In the genomic region with DNA sequence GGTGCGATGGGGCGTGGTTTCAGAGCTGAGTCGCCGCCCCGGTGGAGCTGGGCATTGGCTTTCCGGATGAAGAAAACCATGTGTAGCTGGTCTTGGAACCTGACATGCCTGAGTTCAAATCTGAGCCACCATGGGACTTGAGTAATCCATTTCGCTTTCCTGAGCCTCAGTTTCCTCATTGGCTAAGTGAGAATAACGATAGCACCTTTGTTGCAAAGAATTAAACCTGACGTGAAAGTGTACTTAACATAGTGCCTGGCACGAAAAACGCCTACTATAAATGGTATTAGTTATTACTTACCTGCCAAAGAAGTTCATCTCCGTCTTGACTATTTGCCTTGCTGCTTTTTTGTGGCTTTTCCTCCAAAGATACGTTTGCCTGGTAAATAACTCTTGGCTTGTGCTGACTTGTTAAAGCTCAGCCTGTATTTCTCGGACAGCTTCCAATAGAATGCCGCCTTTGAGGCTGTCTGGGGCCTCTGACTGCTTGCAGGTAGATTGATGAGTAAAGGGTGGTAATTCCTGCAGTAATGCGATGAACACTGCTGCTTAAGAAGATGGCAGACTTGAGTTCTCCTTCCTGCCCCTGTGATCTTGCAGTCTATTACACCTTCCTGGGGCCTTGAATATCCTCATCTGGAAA, we compare ENCODE assay signal across 8 cellular contexts. TPM values are rescaled to one million over a fixed set of nuclear protein-coding genes. Genes with fewer than 3 reads are reported as not detected.
DNase-seq lines count a peak whose midpoint lies in the region; ATAC-seq, FAIRE-seq and TF ChIP-seq lines count a peak whose summit lies in the region.

No MANE protein-coding gene starts in this region.

- H3K27ac Mint-ChIP-seq in activated CD4-positive, alpha-beta memory T cell treated with anti-CD3 and anti-CD28 coated beads, Interleukin-2, amount 10 ng/mL, durations not matched to agents 7 days and 5 days, result peak overlapping the region; percentile 69
- no peak overlapping the region for H3K27ac Mint-ChIP-seq in immature natural killer cell

- no peak for TF ChIP-seq CTCF in upper lobe of right lung (IDR thresholded peaks at IDR 0.05)

- H3K36me3 Mint-ChIP-seq in activated CD4-positive, alpha-beta memory T cell treated with anti-CD3 and anti-CD28 coated beads, Interleukin-2, amount 10 ng/mL, durations not matched to agents 7 days and 5 days (ENCODE audit: low read depth), result peaks cover 29% of the 10 kb centered on the region
- no peaks in the 10 kb centered on the region for H3K36me3 Mint-ChIP-seq in immature natural killer cell

- no peak for FAIRE-seq in frontal cortex (lab: Jason Lieb, UNC)

- H3K4me3 Mint-ChIP-seq in activated CD4-positive, alpha-beta memory T cell treated with anti-CD3 and anti-CD28 coated beads, Interleukin-2, amount 10 ng/mL, durations not matched to agents 7 days and 5 days, result peak overlapping the region; percentile 80
- H3K4me3 Mint-ChIP-seq in immature natural killer cell, result peak overlapping the region; percentile 81 to 85 (median 84)

- no peaks in the 10 kb centered on the region for H3K36me3 ChIP-seq in upper lobe of right lung

- peaks cover 21% of the 10 kb centered on the region for H3K4me1 ChIP-seq in upper lobe of right lung

- no peaks in the 10 kb centered on the region for H3K9me3 ChIP-seq in upper lobe of right lung

- H3K27me3 ChIP-seq in upper lobe of right lung, result peaks cover 70% of the 10 kb centered on the region

- no peak for ATAC-seq in upper lobe of right lung

- peaks cover 62% of the 10 kb centered on the region for H3K4me1 Mint-ChIP-seq in activated CD4-positive, alpha-beta memory T cell treated with anti-CD3 and anti-CD28 coated beads, Interleukin-2, amount 10 ng/mL, durations not matched to agents 7 days and 5 days
- H3K4me1 Mint-ChIP-seq in immature natural killer cell, result peaks cover 13 to 18% of the 10 kb centered on the region in 2 donors

- peak; percentile 10 to 25 for DNase-seq in stimulated activated CD8-positive, alpha-beta memory T cell treated with anti-CD3 and anti-CD28 coated beads, Interleukin-7, amount 100 ng/mL, for 48 hours (ENCODE audit: extremely low read depth in 1 of 2, low read depth in 1 of 2)
- DNase-seq in stimulated activated CD8-positive, alpha-beta memory T cell treated with anti-CD3 and anti-CD28 coated beads, Interleukin-4, amount 100 ng/mL, for 48 hours, result no peak
- no peak for DNase-seq in activated CD4-positive, alpha-beta memory T cell treated with anti-CD3 and anti-CD28 coated beads, Interleukin-2, amount 10 ng/mL, durations not matched to agents 7 days and 5 days
- DNase-seq in immature natural killer cell, result no peak
- DNase-seq in upper lobe of right lung, result no peak
- DNase-seq in frontal cortex (ENCODE audit: low spot score in 2 of 2), result no peak
- DNase-seq in DMS53 (lab: John Stamatoyannopoulos, UW), result no peak
- no peak for DNase-seq in superior temporal gyrus (ENCODE audit: extremely low spot score)

- intact Hi-C loops in upper lobe of right lung (cut with DNase I), result no loop called here

- no peaks in the 10 kb centered on the region for H3K9me3 Mint-ChIP-seq in activated CD4-positive, alpha-beta memory T cell treated with anti-CD3 and anti-CD28 coated beads, Interleukin-2, amount 10 ng/mL, durations not matched to agents 7 days and 5 days
- no peaks in the 10 kb centered on the region for H3K9me3 Mint-ChIP-seq in immature natural killer cell

- POLR2A ChIA-PET in activated CD4-positive, alpha-beta memory T cell treated with anti-CD3 and anti-CD28 coated beads, Interleukin-2, amount 10 ng/mL, durations not matched to agents 7 days and 5 days (lab: Charles Lee), result interaction anchor here (1.0 to 1.9 kb wide), 6 partner anchors 11 to 891 kb away, joined by 3 to 10 read pairs (median 4); no protein-coding TSS in a partner anchor

- CTCF ChIA-PET in activated CD4-positive, alpha-beta memory T cell treated with anti-CD3 and anti-CD28 coated beads, Interleukin-2, amount 10 ng/mL, durations not matched to agents 7 days and 5 days (lab: Charles Lee), result no interaction called here

- no peak overlapping the region for H3K27ac ChIP-seq in upper lobe of right lung

- peaks cover 22% of the 10 kb centered on the region for H3K27me3 Mint-ChIP-seq in activated CD4-positive, alpha-beta memory T cell treated with anti-CD3 and anti-CD28 coated beads, Interleukin-2, amount 10 ng/mL, durations not matched to agents 7 days and 5 days
- peaks cover 6 to 28% (median 7%) of the 10 kb centered on the region in 3 donors for H3K27me3 Mint-ChIP-seq in immature natural killer cell (ENCODE audit: low read depth in 3 of 3)

- H3K4me3 ChIP-seq in upper lobe of right lung, result peak overlapping the region; percentile 58

RNA-seq across cellular contexts. Expression of a gene that starts 1.3 kb away (rescaled TPM):
- total RNA-seq in activated CD4-positive, alpha-beta memory T cell treated with anti-CD3 and anti-CD28 coated beads, Interleukin-2, amount 10 ng/mL, durations not matched to agents 7 days and 5 days, result 10 to 100 TPM; 65.2 to 66.6 TPM
- 1 to 10 TPM in 2 of 3 donors, not detected in 1; 1.6 to 5.3 TPM for polyA plus RNA-seq in immature natural killer cell
- 4.1 TPM for total RNA-seq in upper lobe of right lung
- total RNA-seq in frontal cortex, result 14.3 TPM

Comparison
In these comparisons a context has a peak if more than half of its experiments do, and no peak if none do; other contexts are left out.
1. DNase-seq: peak in stimulated activated CD8-positive, alpha-beta memory T cell treated with anti-CD3 and anti-CD28 coated beads, Interleukin-7, amount 100 ng/mL, for 48 hours (2 of 2); none in stimulated activated CD8-positive, alpha-beta memory T cell treated with anti-CD3 and anti-CD28 coated beads, Interleukin-4, amount 100 ng/mL, for 48 hours (single experiment), activated CD4-positive, alpha-beta memory T cell treated with anti-CD3 and anti-CD28 coated beads, Interleukin-2, amount 10 ng/mL, durations not matched to agents 7 days and 5 days (single experiment), immature natural killer cell (0 of 3), upper lobe of right lung (single experiment), frontal cortex (0 of 2), DMS53 (single experiment) and superior temporal gyrus (single experiment).